20 cellular contexts compared by ENCODE assay signal in genomic region chr10:96764345-96764744, GRCh38. TPM values are rescaled to one million over a fixed set of nuclear protein-coding genes. Genes with fewer than 3 reads are reported as not detected.
A peak's percentile ranks its signal among the peaks of the same experiment; 100 is the strongest.
DNase-seq lines count a peak whose midpoint lies in the region; ATAC-seq and TF ChIP-seq lines count a peak whose summit lies in the region.
"Had no signal": no experiment of that assay in that cellular context is flagged by ENCODE, and none has a peak within 500 bp of the region (broad histone marks: within the 10 kb centered on the region; RNA-seq: fewer than 3 reads in every experiment).

No MANE protein-coding gene starts in this region.

- dilution Hi-C loops in IMR-90 (cut with HindIII; ENCODE audit: low sequenced_read_pairs, unreplicated experiment), result no loop called here

- no peak for TF ChIP-seq CTCF in GM06990 (IDR thresholded peaks at IDR 0.05; ENCODE audit: insufficient read depth, low read length, poor library complexity, severe bottlenecking)
- TF ChIP-seq CTCF in IMR-90 (conservative IDR thresholded peaks at IDR 0.05; ENCODE audit: low read depth, low read length), result no peak
- no peak for TF ChIP-seq CTCF in OCI-LY3 (IDR thresholded peaks at IDR 0.05; ENCODE audit: low read depth, low read length)

- H2BK20ac ChIP-seq in IMR-90 (ENCODE audit: low read depth, low read length), result no peak overlapping the region

- H2BK15ac ChIP-seq in IMR-90 (ENCODE audit: low read depth, low read length), result no peak overlapping the region

- in situ Hi-C loops in IMR-90 (cut with MboI; ENCODE audit: low sequenced_read_pairs), result no loop called here

- no peak overlapping the region for H4K8ac ChIP-seq in IMR-90 (ENCODE audit: low read depth in 2 of 2, low read length in 2 of 2)

- TF ChIP-seq RAD21 in IMR-90 (IDR thresholded peaks at IDR 0.05; ENCODE audit: low read length), result no peak

- H3K23ac ChIP-seq in IMR-90 (ENCODE audit: low read depth, low read length), result no peak overlapping the region

- no peak for ATAC-seq in IMR-90 (ENCODE audit: low read depth)
- no peak for ATAC-seq in GM19467 (IDR thresholded peaks at IDR 0.05; ENCODE audit: unreplicated experiment)
- ATAC-seq in HG03432 (IDR thresholded peaks at IDR 0.05; ENCODE audit: unreplicated experiment), result no peak
- ATAC-seq: activated CD4-positive, alpha-beta T cell treated with anti-CD3 and anti-CD28 coated beads for 36 hours; natural killer cell treated with Interleukin-12 subunit alpha and Interleukin-12 subunit beta and Interleukin-15 and Interleukin-18, amount 100 ng/mL, for 72 hours; psoas muscle had no signal

- H2AK9ac ChIP-seq in IMR-90 (replicated peaks; ENCODE audit: low read depth, low read length, poor library complexity), result no peak overlapping the region

- H3K27me3 ChIP-seq in GM06990 (replicated peaks; ENCODE audit: control insufficient read depth, insufficient read depth, low read length) (no peaks in the 10 kb centered on the region), IMR-90 (ENCODE audit: control insufficient read depth, insufficient read depth, low read length) (peaks cover 7% of the 10 kb centered on the region), OCI-LY3 (ENCODE audit: low read depth, low read length) (peaks cover 7% of the 10 kb centered on the region; the same call in 1 of the 2 replicates)
- H3K27me3 ChIP-seq: thyroid gland had no signal

- no peak overlapping the region for H3K9ac ChIP-seq in IMR-90 (ENCODE audit: low read depth, low read length)
- no peak overlapping the region for H3K9ac ChIP-seq in OCI-LY3 (ENCODE audit: low read length)

- no peaks in the 10 kb centered on the region for H4K20me1 ChIP-seq in IMR-90 (ENCODE audit: insufficient read depth, low read length)
- no peaks in the 10 kb centered on the region for H4K20me1 ChIP-seq in OCI-LY3 (ENCODE audit: insufficient read depth, low read length)

- CTCF ChIA-PET in IMR-90 (lab: Yijun Ruan, JAX), result no interaction called here

- H3K4me2 ChIP-seq in IMR-90 (ENCODE audit: low read depth, low read length) (no peak overlapping the region), OCI-LY3 (ENCODE audit: low read length) (peak overlapping the region; percentile 77)

- no TSS peak for BruUV-seq in IMR-90 (replicated peaks; lab: Mats Ljungman, UMichigan)

- H3K4ac ChIP-seq in IMR-90 (ENCODE audit: low read depth, low read length), result no peak overlapping the region

- no peak overlapping the region for H2AK5ac ChIP-seq in IMR-90 (ENCODE audit: low read depth, low read length)

- no peaks in the 10 kb centered on the region for H3K9me1 ChIP-seq in IMR-90 (ENCODE audit: insufficient read depth, low read length)

- no peaks in the 10 kb centered on the region for H3K79me2 ChIP-seq in OCI-LY3 (ENCODE audit: low read length)

- DNase-seq in GM06990 (ENCODE audit: extremely low read depth, insufficient read length) (peak; percentile 53), IMR-90 (no peak), inferior parietal cortex (ENCODE audit: extremely low spot score) (peak; percentile 16), islet precursor cell (no peak)
- DNase-seq in activated CD8-positive, alpha-beta memory T cell treated with anti-CD3 and anti-CD28 coated beads, Interleukin-2, amount 50 U/mL, for 4 hours, result no peak
- DNase-seq: activated CD4-positive, alpha-beta T cell treated with anti-CD3 and anti-CD28 coated beads for 36 hours; activated CD8-positive, alpha-beta memory T cell treated with anti-CD3 and anti-CD28 coated beads, Interleukin-2, amount 50 U/mL, for 48 hours; activated naive CD4-positive, alpha-beta T cell; mesenchymal stem cell; NCI-H1092 treated with DMSO at 0.1 percent for 48 hours; NCI-H2227 treated with DMSO at 0.1 percent for 48 hours; psoas muscle; SHP77; T-helper 2 cell; thyroid gland had no signal

- H3K79me1 ChIP-seq in IMR-90 (ENCODE audit: low read depth in 1 of 2, low read length in 2 of 2), result no peaks in the 10 kb centered on the region

- no peak overlapping the region for H3K56ac ChIP-seq in IMR-90 (ENCODE audit: extremely low read depth, insufficient read depth, low read length)

- H3K4me1 ChIP-seq in IMR-90 (ENCODE audit: control insufficient read depth, insufficient read depth, low read length) (no peaks in the 10 kb centered on the region), OCI-LY3 (ENCODE audit: low read length) (peaks cover 18% of the 10 kb centered on the region)
- H3K4me1 ChIP-seq: psoas muscle, thyroid gland had no signal

- H3K4me3 ChIP-seq in GM06990 (replicated peaks; ENCODE audit: low read depth, low read length) (no peak overlapping the region), IMR-90 (ENCODE audit: insufficient read depth, low read depth, low read length) (no peak overlapping the region), OCI-LY3 (ENCODE audit: low read length) (peak overlapping the region; percentile 52)
- H3K4me3 ChIP-seq: psoas muscle, thyroid gland had no signal

- no peak overlapping the region for H3K27ac ChIP-seq in IMR-90 (ENCODE audit: insufficient read depth, low read length)
- 0 out of 2 replicates have a peak overlapping the region, but pooled peaks have one; percentile 19 for H3K27ac ChIP-seq in OCI-LY3 (ENCODE audit: low read length)
- H3K27ac ChIP-seq: psoas muscle, thyroid gland had no signal

- H3K9me3 ChIP-seq in IMR-90 (ENCODE audit: control insufficient read depth, insufficient read depth, low read length) (no peaks in the 10 kb centered on the region), OCI-LY3 (ENCODE audit: insufficient read depth, low read length) (no peaks in the 10 kb centered on the region)
- H3K9me3 ChIP-seq: psoas muscle, thyroid gland had no signal

- H3K18ac ChIP-seq in IMR-90 (ENCODE audit: low read depth, low read length), result no peak overlapping the region

- no peak for TF ChIP-seq POLR2A in IMR-90 (IDR thresholded peaks at IDR 0.05; ENCODE audit: low read depth, low read length)

- peak overlapping the region; percentile 49 for H2AFZ ChIP-seq in IMR-90 (replicated peaks; ENCODE audit: low read length, poor library complexity)
- no peak overlapping the region for H2AFZ ChIP-seq in OCI-LY3 (ENCODE audit: low read depth, low read length)

- no peak overlapping the region for H2BK120ac ChIP-seq in IMR-90 (ENCODE audit: low read depth, low read length)

- no peak overlapping the region for H4K5ac ChIP-seq in IMR-90 (ENCODE audit: low read depth, low read length)

- no peak overlapping the region for H4K91ac ChIP-seq in IMR-90 (ENCODE audit: insufficient read depth, low read depth, low read length)

- no peak overlapping the region for H3K14ac ChIP-seq in IMR-90 (replicated peaks; ENCODE audit: low read depth, low read length)

- H2BK5ac ChIP-seq in IMR-90 (ENCODE audit: low read depth, low read length, poor library complexity, severe bottlenecking), result no peak overlapping the region

- intact Hi-C loops in IMR-90 (cut with micrococcal nuclease), result loop anchor here (2.0 to 10.0 kb wide), 2 partner anchors 446 to 590 kb away; no protein-coding TSS in a partner anchor

- POLR2A ChIA-PET in IMR-90 (lab: Charles Lee; ENCODE audit: unreplicated experiment), result no interaction called here

- no CpG with 5 or more reads among the region's 4 CpGs for WGBS in IMR-90 (ENCODE audit: extremely low coverage in 2 of 2, insufficient read length in 1 of 2), 2 experiments

- no peaks in the 10 kb centered on the region for H3K36me3 ChIP-seq in GM06990 (ENCODE audit: control insufficient read depth, insufficient read depth, low read length)
- H3K36me3 ChIP-seq in IMR-90 (ENCODE audit: control insufficient read depth, insufficient read depth, low read length), result no peaks in the 10 kb centered on the region
- H3K36me3 ChIP-seq in OCI-LY3 (replicated peaks; ENCODE audit: low read depth, low read length), result no peaks in the 10 kb centered on the region
- H3K36me3 ChIP-seq: thyroid gland had no signal

TF ChIP-seq in IMR-90, 13 proteins besides CTCF, POLR2A, EP300 and RAD21:
- TF ChIP-seq NFE2L2 (IDR thresholded peaks at IDR 0.05; ENCODE audit: low read depth, low read length) (no peak), SMC3 (IDR thresholded peaks at IDR 0.05; ENCODE audit: low read depth, low read length) (no peak), MAZ (IDR thresholded peaks at IDR 0.05; ENCODE audit: borderline replicate concordance, low read depth, low read length) (no peak), BHLHE40 (IDR thresholded peaks at IDR 0.05; ENCODE audit: low read depth, low read length) (no peak), RFX5 (IDR thresholded peaks at IDR 0.05; ENCODE audit: low read depth, low read length) (no peak), FOS (IDR thresholded peaks at IDR 0.05; ENCODE audit: low read depth, low read length) (no peak), CHD1 (IDR thresholded peaks at IDR 0.05; ENCODE audit: low read depth, low read length) (no peak), CEBPB (IDR thresholded peaks at IDR 0.05; ENCODE audit: low read depth, low read length) (no peak), MAFK (IDR thresholded peaks at IDR 0.05; ENCODE audit: low read depth, low read length) (no peak), MXI1 (IDR thresholded peaks at IDR 0.05; ENCODE audit: borderline replicate concordance, low read depth, low read length) (no peak)
- TF ChIP-seq, protein P1, sequence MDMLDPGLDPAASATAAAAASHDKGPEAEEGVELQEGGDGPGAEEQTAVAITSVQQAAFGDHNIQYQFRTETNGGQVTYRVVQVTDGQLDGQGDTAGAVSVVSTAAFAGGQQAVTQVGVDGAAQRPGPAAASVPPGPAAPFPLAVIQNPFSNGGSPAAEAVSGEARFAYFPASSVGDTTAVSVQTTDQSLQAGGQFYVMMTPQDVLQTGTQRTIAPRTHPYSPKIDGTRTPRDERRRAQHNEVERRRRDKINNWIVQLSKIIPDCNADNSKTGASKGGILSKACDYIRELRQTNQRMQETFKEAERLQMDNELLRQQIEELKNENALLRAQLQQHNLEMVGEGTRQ (IDR thresholded peaks at IDR 0.05; ENCODE audit: low read depth, low read length), result no peak

RNA-seq across cellular contexts. Expression of gene PIK3AP1, which starts 44.0 kb away (rescaled TPM):
- under 0.01 and 0.28 TPM in 2 replicates for total RNA-seq in IMR-90 (2012; rRNA removed)
- polyA plus RNA-seq in IMR-90 (2012; rRNA removed), result 0.14 TPM in 1 of 2 replicates, not detected in the other
- 0.08 and 0.40 TPM in 2 replicates for polyA plus RNA-seq in IMR-90 (2012; cell fraction: cytosol; rRNA removed)
- 0.05 TPM in 1 of 2 replicates, not detected in the other for polyA plus RNA-seq in IMR-90 (2012; cell fraction: nucleus; rRNA removed; ENCODE audit: low replicate concordance)
- polyA plus RNA-seq: keratinocyte had no signal

Comparison
In these comparisons a context has a peak if more than half of its experiments do, and no peak if none do; other contexts are left out.
1. DNase-seq: peak in GM06990 (single experiment) and inferior parietal cortex (single experiment); none in IMR-90 (single experiment), islet precursor cell (single experiment) and activated CD8-positive, alpha-beta memory T cell treated with anti-CD3 and anti-CD28 coated beads, Interleukin-2, amount 50 U/mL, for 4 hours (single experiment).